1 cellular context compared by ENCODE assay signal in genomic region chr13:52968074-52968700, GRCh38.
TF ChIP-seq lines count a peak whose summit lies in the region.

No MANE protein-coding gene starts in this region.

TF ChIP-seq in GM23338, 12 proteins besides CTCF, POLR2A, EP300 and RAD21 (continued from another document):
- TF ChIP-seq ZNF462 (CRISPR knock-in tag; IDR thresholded peaks at IDR 0.05) (peak; percentile 28; the same call in 1 of the 2 replicates), CREB1 (CRISPR knock-in tag; IDR thresholded peaks at IDR 0.05; ENCODE audit: low read depth) (no peak)
